33 cellular contexts compared by ENCODE assay signal in genomic region chr19:38196948-38197656, GRCh38. TPM values are rescaled to one million over a fixed set of nuclear protein-coding genes. Genes with fewer than 3 reads are reported as not detected.
"Had no signal": no experiment of that assay in that cellular context is flagged by ENCODE, and none has a peak within 500 bp of the region (broad histone marks: within the 10 kb centered on the region; RNA-seq: fewer than 3 reads in every experiment).

No MANE protein-coding gene starts in this region.

- H3K9me3 Mint-ChIP-seq: activated B cell treated with CpG ODN at 0.5 μM for 24 hours; activated CD4-positive, alpha-beta memory T cell treated with anti-CD3 and anti-CD28 coated beads for 36 hours; activated naive CD8-positive, alpha-beta T cell treated with anti-CD3 and anti-CD28 coated beads, Interleukin-2, amount 50 U/mL, for 24 hours; brain had no signal

- H3K4me3 ChIP-seq: K562, Peyer's patch had no signal

- H3K4me1 ChIP-seq: Peyer's patch had no signal

- FAIRE-seq: bronchial epithelial cell, K562 had no signal

- H3K27me3 Mint-ChIP-seq: activated B cell treated with CpG ODN at 0.5 μM for 24 hours; activated CD4-positive, alpha-beta memory T cell treated with anti-CD3 and anti-CD28 coated beads for 36 hours; activated naive CD4-positive, alpha-beta T cell treated with anti-CD3 and anti-CD28 coated beads, Interleukin-2, amount 10 ng/mL, durations not matched to agents 7 days and 5 days; activated naive CD8-positive, alpha-beta T cell; activated naive CD8-positive, alpha-beta T cell treated with anti-CD3 and anti-CD28 coated beads, Interleukin-2, amount 50 U/mL, for 24 hours; brain had no signal

- H3K27ac ChIP-seq: Peyer's patch, VCaP had no signal

- DNase-seq: activated B cell treated with CpG ODN at 0.5 μM for 24 hours; activated CD4-positive, alpha-beta memory T cell treated with anti-CD3 and anti-CD28 coated beads for 36 hours; activated CD4-positive, alpha-beta T cell treated with anti-CD3 and anti-CD28 coated beads for 4 hours; activated CD4-positive, alpha-beta T cell treated with anti-CD3 and anti-CD28 coated beads, Interleukin-2, amount 50 U/mL, for 1 hour; activated CD4-positive, CD25-positive, alpha-beta regulatory T cell treated with anti-CD3 and anti-CD28 coated beads, Interleukin-2, amount 50 U/mL, for 72 hours; activated CD8-positive, alpha-beta memory T cell treated with anti-CD3 and anti-CD28 coated beads, Interleukin-2, amount 50 U/mL, for 4 hours; activated effector memory CD4-positive, alpha-beta T cell treated with Interleukin-2 at 50 U/mL for 16 hours; activated naive CD4-positive, alpha-beta T cell treated with anti-CD3 and anti-CD28 coated beads, Interleukin-2, amount 10 ng/mL, durations not matched to agents 7 days and 5 days; activated naive CD8-positive, alpha-beta T cell treated with anti-CD3 and anti-CD28 coated beads, Interleukin-2, amount 50 U/mL, for 24 hours; activated T-cell treated with anti-CD3 and anti-CD28 coated beads for 4 hours; activated T-cell treated with anti-CD3 and anti-CD28 coated beads, Interleukin-2, amount 50 U/mL, for 48 hours; anterior cingulate cortex; NCI-H1105; NCI-H1417 treated with DMSO at 0.1 percent for 48 hours; NCI-H187 treated with DMSO at 0.1 percent for 48 hours; NCI-H2081; NCI-H345; NCI-H524 treated with DMSO at 0.1 percent for 48 hours; PC-3; Right ventricle myocardium superior; RPMI8226; SW 1271; T-helper 1 cell; T-helper 2 cell; T-helper 9 cell had no signal

- H3K9me3 ChIP-seq: Peyer's patch had no signal

- H3K4me3 Mint-ChIP-seq: activated B cell treated with CpG ODN at 0.5 μM for 24 hours; activated CD4-positive, alpha-beta memory T cell treated with anti-CD3 and anti-CD28 coated beads for 36 hours; activated naive CD4-positive, alpha-beta T cell treated with anti-CD3 and anti-CD28 coated beads, Interleukin-2, amount 10 ng/mL, durations not matched to agents 7 days and 5 days; activated naive CD8-positive, alpha-beta T cell; activated naive CD8-positive, alpha-beta T cell treated with anti-CD3 and anti-CD28 coated beads, Interleukin-2, amount 50 U/mL, for 24 hours; brain had no signal

- H3K4me1 Mint-ChIP-seq: activated B cell treated with CpG ODN at 0.5 μM for 24 hours; activated naive CD8-positive, alpha-beta T cell treated with anti-CD3 and anti-CD28 coated beads, Interleukin-2, amount 50 U/mL, for 24 hours; brain had no signal

- H3K27ac Mint-ChIP-seq: activated B cell treated with CpG ODN at 0.5 μM for 24 hours; activated CD4-positive, alpha-beta memory T cell treated with anti-CD3 and anti-CD28 coated beads for 36 hours; activated naive CD4-positive, alpha-beta T cell treated with anti-CD3 and anti-CD28 coated beads, Interleukin-2, amount 10 ng/mL, durations not matched to agents 7 days and 5 days; activated naive CD8-positive, alpha-beta T cell; activated naive CD8-positive, alpha-beta T cell treated with anti-CD3 and anti-CD28 coated beads, Interleukin-2, amount 50 U/mL, for 24 hours had no signal

- H3K27me3 ChIP-seq: Peyer's patch had no signal

- ATAC-seq: activated naive CD8-positive, alpha-beta T cell treated with anti-CD3 and anti-CD28 coated beads, Interleukin-2, amount 50 U/mL, for 24 hours; K562; PC-3 had no signal

RNA-seq across cellular contexts. Expression of gene DPF1, which starts 26.9 kb away (rescaled TPM):
- total RNA-seq: activated B cell treated with CpG ODN at 0.5 μM for 24 hours, bronchial epithelial cell, Peyer's patch, Right ventricle myocardium superior had no signal

RNA-seq across cellular contexts. Expression of gene PPP1R14A, which starts 59.1 kb away (rescaled TPM):
- total RNA-seq: M059J, NCI-H460, PC-3 had no signal
